In genomic region chr2:121911036-121911435, GRCh38 we compare ENCODE assay signal across 29 cellular contexts.
"Had no signal": no experiment of that assay in that cellular context is flagged by ENCODE, and none has a peak within 500 bp of the region (broad histone marks: within the 10 kb centered on the region; RNA-seq: fewer than 3 reads in every experiment).

No MANE protein-coding gene starts in this region.

- H3K36me3 Mint-ChIP-seq: mesothelial cell of epicardium; naive B cell; natural killer cell; stimulated activated naive B cell treated with anti-CD40 and anti-IgM and Interleukin-4, amounts not matched to agents 10 μg/mL and 1 μg/mL and 100 μg/mL, for 72 hours had no signal

- H3K36me3 ChIP-seq: heart left ventricle, left ventricle myocardium inferior, neutrophil, stomach, thyroid gland, transverse colon, upper lobe of left lung had no signal

- H3K4me3 Mint-ChIP-seq: mesothelial cell of epicardium; naive B cell; natural killer cell; nephron progenitor cell; stimulated activated naive B cell treated with anti-CD40 and anti-IgM and Interleukin-4, amounts not matched to agents 10 μg/mL and 1 μg/mL and 100 μg/mL, for 72 hours had no signal

- H3K79me2 ChIP-seq: parathyroid adenoma had no signal

- DNase-seq: heart left ventricle; hypothalamus; islet precursor cell; left ventricle myocardium inferior; mesendoderm; naive B cell; natural killer cell; nephron progenitor cell; occipital lobe; retina; right cardiac atrium; stimulated activated CD4-positive, alpha-beta T cell treated with anti-CD3 and anti-CD28 coated beads, Interleukin-12 subunit alpha, Interleukin-12 subunit beta, amount 100 ng/mL, for 4 hours; stimulated activated CD4-positive, alpha-beta T cell treated with anti-CD3 and anti-CD28 coated beads, Interleukin-15, amount 100 ng/mL, for 24 hours; stimulated activated CD4-positive, alpha-beta T cell treated with anti-CD3 and anti-CD28 coated beads, Interleukin-2, amount 100 ng/mL, for 24 hours; stimulated activated CD4-positive, alpha-beta T cell treated with anti-CD3 and anti-CD28 coated beads, Interleukin-4, amount 100 ng/mL, for 1 hour; stimulated activated naive B cell treated with anti-CD40 and anti-IgM and Interleukin-4, amounts not matched to agents 10 μg/mL and 1 μg/mL and 100 μg/mL, for 72 hours; stimulated activated naive CD8-positive, alpha-beta T cell treated with anti-CD3 and anti-CD28 coated beads, Interleukin-15, Interleukin-2, amounts not matched to agents 100 U/mL and 50 U/mL, for 24 hours; stomach; testis; thyroid gland; transverse colon; upper lobe of left lung had no signal

- H3K4me3 ChIP-seq: heart left ventricle, left ventricle myocardium inferior, lung, skin epidermis, stomach, testis, thyroid gland, transverse colon, upper lobe of left lung had no signal

- H3K4me1 ChIP-seq: heart left ventricle, left ventricle myocardium inferior, parathyroid adenoma, stomach, testis, thyroid gland, transverse colon, upper lobe of left lung had no signal

- H3K9me3 Mint-ChIP-seq: mesothelial cell of epicardium; natural killer cell; nephron progenitor cell; stimulated activated naive B cell treated with anti-CD40 and anti-IgM and Interleukin-4, amounts not matched to agents 10 μg/mL and 1 μg/mL and 100 μg/mL, for 72 hours had no signal

- H3K27ac ChIP-seq: heart left ventricle, left ventricle myocardium inferior, neutrophil, parathyroid adenoma, skin epidermis, stomach, testis, thyroid gland, transverse colon, upper lobe of left lung had no signal

- H3K9ac ChIP-seq: parathyroid adenoma had no signal

- ATAC-seq: heart left ventricle; natural killer cell; right cardiac atrium; sciatic nerve; stimulated activated naive B cell treated with anti-CD40 and anti-IgM and Interleukin-4, amounts not matched to agents 10 μg/mL and 1 μg/mL and 100 μg/mL, for 72 hours; stimulated activated naive CD8-positive, alpha-beta T cell treated with anti-CD3 and anti-CD28 coated beads, Interleukin-15, Interleukin-2, amounts not matched to agents 100 U/mL and 50 U/mL, for 24 hours had no signal

- H3K27ac Mint-ChIP-seq: mesothelial cell of epicardium; naive B cell; natural killer cell; nephron progenitor cell; progenitor cell of endocrine pancreas; stimulated activated naive B cell treated with anti-CD40 and anti-IgM and Interleukin-4, amounts not matched to agents 10 μg/mL and 1 μg/mL and 100 μg/mL, for 72 hours had no signal

- H3K9me3 ChIP-seq: left ventricle myocardium inferior, neutrophil, testis, thyroid gland, transverse colon, upper lobe of left lung had no signal

- H3K27me3 ChIP-seq: neutrophil, testis, thyroid gland, transverse colon, upper lobe of left lung had no signal

- H3K4me1 Mint-ChIP-seq: mesothelial cell of epicardium; naive B cell; natural killer cell; stimulated activated naive B cell treated with anti-CD40 and anti-IgM and Interleukin-4, amounts not matched to agents 10 μg/mL and 1 μg/mL and 100 μg/mL, for 72 hours had no signal

- H3K27me3 Mint-ChIP-seq: stimulated activated naive B cell treated with anti-CD40 and anti-IgM and Interleukin-4, amounts not matched to agents 10 μg/mL and 1 μg/mL and 100 μg/mL, for 72 hours had no signal

- H2AFZ ChIP-seq: parathyroid adenoma had no signal
